ENCODE assay signal across 17 cellular contexts in genomic region chr2:53828331-53828730, GRCh38. TPM values are rescaled to one million over a fixed set of nuclear protein-coding genes. Genes with fewer than 3 reads are reported as not detected.
DNase-seq lines count a peak whose midpoint lies in the region; ATAC-seq and TF ChIP-seq lines count a peak whose summit lies in the region.
"Had no signal": no experiment of that assay in that cellular context is flagged by ENCODE, and none has a peak within 500 bp of the region (broad histone marks: within the 10 kb centered on the region; RNA-seq: fewer than 3 reads in every experiment).

No MANE protein-coding gene starts in this region.

- ATAC-seq in heart left ventricle: no peak
- no peak for ATAC-seq in HG02970 (IDR thresholded peaks at IDR 0.05; ENCODE audit: low FRiP score, unreplicated experiment)

- TF ChIP-seq POLR2A in heart left ventricle (IDR thresholded peaks at IDR 0.05): no peak

- no peak overlapping the region for H3K9ac ChIP-seq in liver (ENCODE audit: low read depth in 1 of 2, low read length in 2 of 2)
- H3K9ac ChIP-seq: BLaER1 had no signal

- WGBS in heart left ventricle, 4 donors: 91 to 96% (median 94%) methylated on average over 4 of the region's 4 CpGs
- WGBS in liver: 89% methylated on average over 4 of the region's 4 CpGs

- no peaks in the 10 kb centered on the region for H3K27me3 ChIP-seq in heart left ventricle
- no peaks in the 10 kb centered on the region for H3K27me3 ChIP-seq in liver (ENCODE audit: control insufficient read depth in 4 of 4, insufficient read depth in 4 of 4, low read length in 3 of 4)
- H3K27me3 ChIP-seq: BLaER1 had no signal

- H3K9me3 ChIP-seq in heart left ventricle (peaks cover 0 to 9% (median 0%) of the 10 kb centered on the region in 12 donors), liver (ENCODE audit: control insufficient read depth in 4 of 4, low read length in 3 of 4) (no peaks in the 10 kb centered on the region)
- H3K9me3 ChIP-seq: BLaER1, Caco-2 had no signal

- H3K27ac ChIP-seq in heart left ventricle (peak overlapping the region in 9 of 12 donors; percentile 1 to 77 (median 54)), caudate nucleus (ENCODE audit: low read depth, low read length) (peak overlapping the region; percentile 94), liver (ENCODE audit: low read depth in 1 of 2, low read length in 2 of 2) (peak overlapping the region; percentile 57 to 82), substantia nigra (ENCODE audit: low read depth, low read length, poor library complexity, severe bottlenecking) (peak overlapping the region; percentile 36)
- H3K27ac ChIP-seq: BLaER1 had no signal

- H3K4me3 ChIP-seq in heart left ventricle: no peak overlapping the region
- H3K4me3 ChIP-seq in liver (ENCODE audit: low read depth in 1 of 3, low read length in 3 of 3): no peak overlapping the region
- H3K4me3 ChIP-seq: BLaER1 had no signal

- no peak for DNase-seq in heart left ventricle
- DNase-seq in cardiac septum (ENCODE audit: low spot score): no peak
- DNase-seq in caudate nucleus (lab: John Stamatoyannopoulos, UW): no peak
- DNase-seq in substantia nigra (lab: John Stamatoyannopoulos, UW): no peak
- no peak for DNase-seq in NCI-H510A (lab: John Stamatoyannopoulos, UW)
- no peak for DNase-seq in retina
- DNase-seq: 8988T; AML-193; Caco-2; CD8-positive, alpha-beta memory T cell; DND-41; GDM1; GOT3; H9 had no signal

- peaks cover 0 to 12% (median 3%) of the 10 kb centered on the region in 9 donors for H3K36me3 ChIP-seq in heart left ventricle
- H3K36me3 ChIP-seq in liver (ENCODE audit: control insufficient read depth in 4 of 4, insufficient read depth in 3 of 4, low read depth in 1 of 4, low read length in 3 of 4): no peaks in the 10 kb centered on the region

- TF ChIP-seq RAD21 in liver (IDR thresholded peaks at IDR 0.05): no peak

- TF ChIP-seq CTCF in heart left ventricle (IDR thresholded peaks at IDR 0.05): no peak
- TF ChIP-seq CTCF in liver (IDR thresholded peaks at IDR 0.05; ENCODE audit: low read depth, low read length, missing input control): no peak

- intact Hi-C loops in heart left ventricle (cut with DNase I) (no loop called here), cardiac septum (cut with DNase I) (no loop called here)

- H3K4me1 ChIP-seq in heart left ventricle (peaks cover 0 to 30% (median 12%) of the 10 kb centered on the region in 12 donors), liver (ENCODE audit: control insufficient read depth in 4 of 4, insufficient read depth in 4 of 4, low read length in 3 of 4) (peaks cover 4 to 41% (median 33%) of the 10 kb centered on the region in 4 donors)
- H3K4me1 ChIP-seq: BLaER1, Caco-2 had no signal

TF ChIP-seq in liver, 16 proteins besides CTCF, POLR2A, EP300 and RAD21:
- TF ChIP-seq HNF4A (conservative IDR thresholded peaks at IDR 0.05) (no peak), FOXA1 (IDR thresholded peaks at IDR 0.05) (no peak), ZBTB33 (IDR thresholded peaks at IDR 0.05) (no peak), TAF1 (conservative IDR thresholded peaks at IDR 0.05) (no peak), SP1 (IDR thresholded peaks at IDR 0.05) (no peak), JUND (IDR thresholded peaks at IDR 0.05) (no peak), FOXA2 (IDR thresholded peaks at IDR 0.05) (no peak), RXRA (IDR thresholded peaks at IDR 0.05) (no peak), REST (IDR thresholded peaks at IDR 0.05) (no peak)
TF ChIP-seq in liver: peak in this region for 0.

RNA-seq across cellular contexts. Expression of gene GPR75, which starts 31.4 kb away (rescaled TPM):
- 1 to 10 TPM in 7 of 9 donors, under 1 TPM in 2; 0.67 to 2.2 (median 1.2) TPM for total RNA-seq in heart left ventricle
- under 1 TPM; 0.84 to 0.98 TPM for polyA plus RNA-seq in heart left ventricle
- 3.0 TPM for total RNA-seq in cardiac septum
- total RNA-seq in liver: 1 to 10 TPM; 2.5 to 5.4 TPM
- polyA plus RNA-seq in liver: under 1 TPM; 0.21 to 0.35 TPM
- polyA plus RNA-seq: CD8-positive, alpha-beta memory T cell had no signal

RNA-seq across cellular contexts. Expression of gene ERLEC1, which starts 41.5 kb away (rescaled TPM):
- total RNA-seq in heart left ventricle: 10 to 100 TPM; 32.3 to 49.8 (median 42.7) TPM
- polyA plus RNA-seq in heart left ventricle: 10 to 100 TPM; 14.6 to 63.6 TPM
- 46.0 TPM for total RNA-seq in cardiac septum
- total RNA-seq in liver: 10 to 100 TPM; 28.8 to 30.1 TPM
- polyA plus RNA-seq in liver: 10 to 100 TPM; 30.6 to 32.0 TPM

RNA-seq across cellular contexts. Expression of gene ASB3, which starts 41.6 kb away (rescaled TPM):
- total RNA-seq in heart left ventricle: 10 to 100 TPM in 5 of 9 donors, 1 to 10 TPM in 4; 7.0 to 18.0 (median 11.6) TPM
- polyA plus RNA-seq in heart left ventricle: 1 to 10 TPM; 4.2 to 6.7 TPM
- total RNA-seq in cardiac septum: 9.2 TPM
- 10 to 100 TPM; 12.8 to 13.6 TPM for total RNA-seq in liver
- polyA plus RNA-seq in liver: 1 to 10 TPM; 2.7 to 4.6 TPM

Comparison
In these comparisons a context has a peak if more than half of its experiments do, and no peak if none do; other contexts are left out.
1. H3K27ac ChIP-seq: peak in every context shown above with its lines; median percentile 94 in caudate nucleus; 70 in liver; 54 in heart left ventricle; 36 in substantia nigra.